1 cellular context compared by ENCODE assay signal in genomic region chr17:58693751-58694150, GRCh38.
TF ChIP-seq lines count a peak whose summit lies in the region.

No MANE protein-coding gene starts in this region.

TF ChIP-seq in HEK293, 187 proteins besides CTCF, POLR2A, EP300 and RAD21 (continued from another document):
- TF ChIP-seq ZNF114 (tag by site-specific recombination; IDR thresholded peaks at IDR 0.05) (no peak), WT1 (tag by site-specific recombination; IDR thresholded peaks at IDR 0.05) (no peak), INSM2 (tag by site-specific recombination; IDR thresholded peaks at IDR 0.05) (no peak), ZEB2 (tag by site-specific recombination; IDR thresholded peaks at IDR 0.05) (peak; percentile 42; the same call in 1 of the 2 replicates), OSR2 (tag by site-specific recombination; IDR thresholded peaks at IDR 0.05) (no peak), MEIS1 (CRISPR knock-in tag; IDR thresholded peaks at IDR 0.05; ENCODE audit: borderline replicate concordance) (no peak), OVOL3 (tag by site-specific recombination; IDR thresholded peaks at IDR 0.05) (no peak)
- TF ChIP-seq, protein P1, sequence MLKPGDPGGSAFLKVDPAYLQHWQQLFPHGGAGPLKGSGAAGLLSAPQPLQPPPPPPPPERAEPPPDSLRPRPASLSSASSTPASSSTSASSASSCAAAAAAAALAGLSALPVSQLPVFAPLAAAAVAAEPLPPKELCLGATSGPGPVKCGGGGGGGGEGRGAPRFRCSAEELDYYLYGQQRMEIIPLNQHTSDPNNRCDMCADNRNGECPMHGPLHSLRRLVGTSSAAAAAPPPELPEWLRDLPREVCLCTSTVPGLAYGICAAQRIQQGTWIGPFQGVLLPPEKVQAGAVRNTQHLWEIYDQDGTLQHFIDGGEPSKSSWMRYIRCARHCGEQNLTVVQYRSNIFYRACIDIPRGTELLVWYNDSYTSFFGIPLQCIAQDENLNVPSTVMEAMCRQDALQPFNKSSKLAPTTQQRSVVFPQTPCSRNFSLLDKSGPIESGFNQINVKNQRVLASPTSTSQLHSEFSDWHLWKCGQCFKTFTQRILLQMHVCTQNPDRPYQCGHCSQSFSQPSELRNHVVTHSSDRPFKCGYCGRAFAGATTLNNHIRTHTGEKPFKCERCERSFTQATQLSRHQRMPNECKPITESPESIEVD (tag by site-specific recombination; IDR thresholded peaks at IDR 0.05): peak; percentile 25; the same call in 1 of the 2 replicates
- TF ChIP-seq, protein P2, sequence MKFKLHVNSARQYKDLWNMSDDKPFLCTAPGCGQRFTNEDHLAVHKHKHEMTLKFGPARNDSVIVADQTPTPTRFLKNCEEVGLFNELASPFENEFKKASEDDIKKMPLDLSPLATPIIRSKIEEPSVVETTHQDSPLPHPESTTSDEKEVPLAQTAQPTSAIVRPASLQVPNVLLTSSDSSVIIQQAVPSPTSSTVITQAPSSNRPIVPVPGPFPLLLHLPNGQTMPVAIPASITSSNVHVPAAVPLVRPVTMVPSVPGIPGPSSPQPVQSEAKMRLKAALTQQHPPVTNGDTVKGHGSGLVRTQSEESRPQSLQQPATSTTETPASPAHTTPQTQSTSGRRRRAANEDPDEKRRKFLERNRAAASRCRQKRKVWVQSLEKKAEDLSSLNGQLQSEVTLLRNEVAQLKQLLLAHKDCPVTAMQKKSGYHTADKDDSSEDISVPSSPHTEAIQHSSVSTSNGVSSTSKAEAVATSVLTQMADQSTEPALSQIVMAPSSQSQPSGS (tag by site-specific recombination; IDR thresholded peaks at IDR 0.05; ENCODE audit: low read depth): peak; percentile 91
- TF ChIP-seq, protein P3, sequence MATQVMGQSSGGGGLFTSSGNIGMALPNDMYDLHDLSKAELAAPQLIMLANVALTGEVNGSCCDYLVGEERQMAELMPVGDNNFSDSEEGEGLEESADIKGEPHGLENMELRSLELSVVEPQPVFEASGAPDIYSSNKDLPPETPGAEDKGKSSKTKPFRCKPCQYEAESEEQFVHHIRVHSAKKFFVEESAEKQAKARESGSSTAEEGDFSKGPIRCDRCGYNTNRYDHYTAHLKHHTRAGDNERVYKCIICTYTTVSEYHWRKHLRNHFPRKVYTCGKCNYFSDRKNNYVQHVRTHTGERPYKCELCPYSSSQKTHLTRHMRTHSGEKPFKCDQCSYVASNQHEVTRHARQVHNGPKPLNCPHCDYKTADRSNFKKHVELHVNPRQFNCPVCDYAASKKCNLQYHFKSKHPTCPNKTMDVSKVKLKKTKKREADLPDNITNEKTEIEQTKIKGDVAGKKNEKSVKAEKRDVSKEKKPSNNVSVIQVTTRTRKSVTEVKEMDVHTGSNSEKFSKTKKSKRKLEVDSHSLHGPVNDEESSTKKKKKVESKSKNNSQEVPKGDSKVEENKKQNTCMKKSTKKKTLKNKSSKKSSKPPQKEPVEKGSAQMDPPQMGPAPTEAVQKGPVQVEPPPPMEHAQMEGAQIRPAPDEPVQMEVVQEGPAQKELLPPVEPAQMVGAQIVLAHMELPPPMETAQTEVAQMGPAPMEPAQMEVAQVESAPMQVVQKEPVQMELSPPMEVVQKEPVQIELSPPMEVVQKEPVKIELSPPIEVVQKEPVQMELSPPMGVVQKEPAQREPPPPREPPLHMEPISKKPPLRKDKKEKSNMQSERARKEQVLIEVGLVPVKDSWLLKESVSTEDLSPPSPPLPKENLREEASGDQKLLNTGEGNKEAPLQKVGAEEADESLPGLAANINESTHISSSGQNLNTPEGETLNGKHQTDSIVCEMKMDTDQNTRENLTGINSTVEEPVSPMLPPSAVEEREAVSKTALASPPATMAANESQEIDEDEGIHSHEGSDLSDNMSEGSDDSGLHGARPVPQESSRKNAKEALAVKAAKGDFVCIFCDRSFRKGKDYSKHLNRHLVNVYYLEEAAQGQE (tag by site-specific recombination; IDR thresholded peaks at IDR 0.05): 0 out of 2 replicates have a peak, but pooled peaks have one; percentile 6
